17 cellular contexts compared by ENCODE assay signal in genomic region chr2:196337618-196337953, GRCh38.
DNase-seq lines count a peak whose midpoint lies in the region; FAIRE-seq and TF ChIP-seq lines count a peak whose summit lies in the region.
"Had no signal": no experiment of that assay in that cellular context is flagged by ENCODE, and none has a peak within 500 bp of the region (broad histone marks: within the 10 kb centered on the region; RNA-seq: fewer than 3 reads in every experiment).

No MANE protein-coding gene starts in this region.

- no peaks in the 10 kb centered on the region for H3K36me3 ChIP-seq in mesendoderm (ENCODE audit: control insufficient read depth, insufficient read depth, low read length)
- H3K36me3 ChIP-seq: suprapubic skin had no signal

- H3K27ac ChIP-seq in VCaP (no peak overlapping the region), mesendoderm (ENCODE audit: low read depth, low read length) (no peak overlapping the region)
- H3K27ac ChIP-seq: suprapubic skin had no signal

- no peak overlapping the region for H4K5ac ChIP-seq in mesendoderm (ENCODE audit: low read length)

- no peak overlapping the region for H3K4me3 ChIP-seq in mesendoderm (ENCODE audit: low read length)
- H3K4me3 ChIP-seq: suprapubic skin had no signal

- H3K4ac ChIP-seq in mesendoderm (ENCODE audit: low read depth, low read length), result no peak overlapping the region

- intact Hi-C loops in Calu3 (cut with micrococcal nuclease; ENCODE audit: unreplicated experiment), result loop anchor here (1.0 to 5.0 kb wide), 2 partner anchors 39 to 165 kb away; partner anchors contain the start of gene STK17B

- TF ChIP-seq POLR2A in H54 (IDR thresholded peaks at IDR 0.05; ENCODE audit: low read depth, low read length), result no peak

- H2BK5ac ChIP-seq in mesendoderm (ENCODE audit: low read length), result no peak overlapping the region

- H3K18ac ChIP-seq in mesendoderm (ENCODE audit: low read length), result no peak overlapping the region

- no peak overlapping the region for H3K9ac ChIP-seq in mesendoderm (ENCODE audit: low read length)

- H3K36me3 Mint-ChIP-seq in Calu3 (ENCODE audit: insufficient read depth, unreplicated experiment), result no peaks in the 10 kb centered on the region

- CTCF ChIA-PET in Calu3 (lab: Charles Lee), result interaction anchor here (0.7 to 1.9 kb wide), 5 partner anchors 40 to 259 kb away, joined by 3 to 23 read pairs (median 9); no protein-coding TSS in a partner anchor

- no peak overlapping the region for H3K56ac ChIP-seq in mesendoderm (ENCODE audit: low read length)

- H3K4me1 Mint-ChIP-seq in Calu3 (ENCODE audit: low read depth, unreplicated experiment), result peaks cover 34% of the 10 kb centered on the region

- H3K4me1 ChIP-seq in mesendoderm (ENCODE audit: control insufficient read depth, low read depth, low read length), result no peaks in the 10 kb centered on the region
- H3K4me1 ChIP-seq: suprapubic skin had no signal

- no TSS peak for BruUV-seq in Calu3 (replicated peaks; lab: Mats Ljungman, UMichigan)

- H2BK120ac ChIP-seq in mesendoderm (ENCODE audit: low read depth, low read length), result no peak overlapping the region

- H3K27ac Mint-ChIP-seq in Calu3 (ENCODE audit: unreplicated experiment), result no peak overlapping the region
- H3K27ac Mint-ChIP-seq: T-helper 17 cell had no signal

- H3K79me2 ChIP-seq in mesendoderm (ENCODE audit: control insufficient read depth, insufficient read depth, low read length), result no peaks in the 10 kb centered on the region

- H3K27me3 Mint-ChIP-seq in Calu3 (ENCODE audit: unreplicated experiment), result no peaks in the 10 kb centered on the region

- no peaks in the 10 kb centered on the region for H3K9me3 Mint-ChIP-seq in Calu3 (ENCODE audit: low read depth, unreplicated experiment)

- no peak overlapping the region for H3K4me2 ChIP-seq in mesendoderm (ENCODE audit: low read length)

- no peaks in the 10 kb centered on the region for H3K27me3 ChIP-seq in mesendoderm (ENCODE audit: insufficient read depth, low read length, poor library complexity)
- H3K27me3 ChIP-seq: suprapubic skin had no signal

- no peak overlapping the region for H2AK5ac ChIP-seq in mesendoderm (ENCODE audit: low read length)

- no peak overlapping the region for H2BK15ac ChIP-seq in mesendoderm (replicated peaks; ENCODE audit: low read depth)

- WGBS in mesendoderm (ENCODE audit: extremely low coverage, insufficient coverage, low lambda C conversion rate), result no CpG with 5 or more reads among the region's 4 CpGs

- H3K79me1 ChIP-seq in mesendoderm (ENCODE audit: low read length), result no peaks in the 10 kb centered on the region

- H3K23ac ChIP-seq in mesendoderm (ENCODE audit: low read length), result no peak overlapping the region

- no peak overlapping the region for H3K4me3 Mint-ChIP-seq in Calu3 (ENCODE audit: low read depth, unreplicated experiment)
- H3K4me3 Mint-ChIP-seq: T-helper 17 cell had no signal

- DNase-seq in Calu3 (no peak), HPDE6-E6E7 (ENCODE audit: extremely low spot score) (peak; percentile 13), mesendoderm (peak; percentile 32), DMS153 (lab: John Stamatoyannopoulos, UW) (no peak), H54 (ENCODE audit: insufficient read length, low spot score) (no peak), AG20443 (ENCODE audit: low spot score) (no peak)
- DNase-seq in stimulated activated CD4-positive, alpha-beta T cell treated with anti-CD3 and anti-CD28 coated beads, Interleukin-4, amount 100 ng/mL, for 4 hours, result no peak
- DNase-seq: activated CD8-positive, alpha-beta memory T cell treated with anti-CD3 and anti-CD28 coated beads, Interleukin-2, amount 50 U/mL, for 48 hours; activated naive CD4-positive, alpha-beta T cell; aorta; H7; KG1; NCI-H2171; SIG-M5 had no signal

- no peak for FAIRE-seq in H54 (lab: Jason Lieb, UNC)

- H4K8ac ChIP-seq in mesendoderm (ENCODE audit: low read depth, low read length), result no peak overlapping the region

- TF ChIP-seq CTCF in Calu3 (IDR thresholded peaks at IDR 0.05; ENCODE audit: unreplicated experiment) (peak; percentile 34), VCaP (conservative IDR thresholded peaks at IDR 0.05) (0 out of 2 replicates have a peak, but pooled peaks have one; percentile 14)

Comparison
In these comparisons a context has a peak if more than half of its experiments do, and no peak if none do; other contexts are left out.
1. DNase-seq: peak in HPDE6-E6E7 (single experiment) and mesendoderm (single experiment); none in Calu3 (single experiment), DMS153 (single experiment), stimulated activated CD4-positive, alpha-beta T cell treated with anti-CD3 and anti-CD28 coated beads, Interleukin-4, amount 100 ng/mL, for 4 hours (0 of 2), H54 (single experiment) and AG20443 (single experiment).